11 cellular contexts compared by ENCODE assay signal in the genomic region with DNA sequence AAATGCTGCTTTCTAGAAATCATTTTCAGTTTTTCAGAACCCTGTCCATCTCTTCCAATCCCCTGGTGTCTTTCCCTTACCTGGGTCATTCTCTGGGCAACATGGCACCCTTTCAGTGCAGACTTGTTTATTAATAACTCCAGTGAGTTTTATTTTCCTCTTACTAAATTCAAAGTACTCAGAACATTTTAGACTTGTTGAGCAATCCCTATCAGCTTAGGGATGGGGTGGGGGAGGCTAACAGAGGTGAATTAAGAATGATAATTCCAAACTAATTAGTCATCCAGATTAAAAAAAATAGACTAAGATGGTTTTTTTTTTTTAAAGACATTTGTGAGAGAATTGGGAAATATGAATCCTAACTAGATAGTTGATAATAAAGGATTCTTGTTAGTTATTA. TPM values are rescaled to one million over a fixed set of nuclear protein-coding genes. Genes with fewer than 3 reads are reported as not detected.
DNase-seq lines count a peak whose midpoint lies in the region; ATAC-seq and TF ChIP-seq lines count a peak whose summit lies in the region.
"Had no signal": no experiment of that assay in that cellular context is flagged by ENCODE, and none has a peak within 500 bp of the region (broad histone marks: within the 10 kb centered on the region; RNA-seq: fewer than 3 reads in every experiment).

No MANE protein-coding gene starts in this region.

- BruUV-seq in PC-9 (replicated peaks; lab: Mats Ljungman, UMichigan), result no TSS peak

- H3K4me3 Mint-ChIP-seq in mesothelial cell of epicardium, result no peak overlapping the region
- H3K4me3 Mint-ChIP-seq: T-helper 1 cell treated with Interleukin-12 subunit alpha and Interleukin-12 subunit beta and Interleukin-4 antibody, amounts not matched to agents 30 μg/mL and 1 μg/mL, for 36 hours had no signal

- CTCF ChIA-PET in PC-9 (lab: Charles Lee), result interaction anchor here (0.5 to 0.6 kb wide), 2 partner anchors 90 to 1265 kb away, joined by 3 read pairs; no protein-coding TSS in a partner anchor

- no peaks in the 10 kb centered on the region for H3K27me3 ChIP-seq in PC-9 (ENCODE audit: insufficient read depth, low read depth)

- H2AFZ ChIP-seq in PC-9, result no peak overlapping the region

- H3K9me2 ChIP-seq in PC-9 (ENCODE audit: insufficient read depth), result no peaks in the 10 kb centered on the region

- POLR2A ChIA-PET in PC-9 (lab: Charles Lee; ENCODE audit: unreplicated experiment), result interaction anchor here (0.5 to 2.8 kb wide), 6 partner anchors 11 to 160 kb away, joined by 3 to 28 read pairs (median 3); a partner anchor contains a TSS

- H4K20me1 ChIP-seq in PC-9 (ENCODE audit: insufficient read depth), result peaks cover 94% of the 10 kb centered on the region

- H3K9me3 ChIP-seq in PC-9 (ENCODE audit: insufficient read depth, low read depth), result no peaks in the 10 kb centered on the region

- H3K36me3 Mint-ChIP-seq in mesothelial cell of epicardium, result peaks cover 15% of the 10 kb centered on the region

- H3K4me1 ChIP-seq in PC-9 (replicated peaks; ENCODE audit: insufficient read depth) (peaks cover 76% of the 10 kb centered on the region), urinary bladder (ENCODE audit: insufficient read depth) (no peaks in the 10 kb centered on the region)

- H3K27ac ChIP-seq in PC-9, result peak overlapping the region; percentile 76
- H3K27ac ChIP-seq in urinary bladder (ENCODE audit: low read depth), result peak overlapping the region; percentile 68

- no peak for ATAC-seq in HG02678 (IDR thresholded peaks at IDR 0.05; ENCODE audit: unreplicated experiment)
- ATAC-seq in HG02759 (IDR thresholded peaks at IDR 0.05; ENCODE audit: unreplicated experiment), result no peak
- ATAC-seq in HG03460 (IDR thresholded peaks at IDR 0.05; ENCODE audit: unreplicated experiment), result no peak

- H3K27me3 Mint-ChIP-seq in mesothelial cell of epicardium (ENCODE audit: low read depth), result no peaks in the 10 kb centered on the region

- H3K36me3 ChIP-seq in PC-9 (ENCODE audit: low read depth) (peaks cover 66% of the 10 kb centered on the region), urinary bladder (ENCODE audit: insufficient read depth) (no peaks in the 10 kb centered on the region)

- H3K4me3 ChIP-seq in PC-9 (peak overlapping the region; percentile 16; the same call in 1 of the 2 replicates), urinary bladder (ENCODE audit: low read depth, low read length) (no peak overlapping the region)

- intact Hi-C loops in PC-9 (cut with micrococcal nuclease; ENCODE audit: unreplicated experiment), result loop anchor here (1.0 kb wide), 1 partner anchor 11 kb away; a partner anchor contains a TSS

- peak overlapping the region; percentile 68 for H3K27ac Mint-ChIP-seq in mesothelial cell of epicardium
- H3K27ac Mint-ChIP-seq: T-helper 1 cell treated with Interleukin-12 subunit alpha and Interleukin-12 subunit beta and Interleukin-4 antibody, amounts not matched to agents 30 μg/mL and 1 μg/mL, for 36 hours had no signal

- DNase-seq in PC-9 (peak in 1 of 2 experiments; percentile 81), dermis blood vessel endothelial cell (peak; percentile 41), mesothelial cell of epicardium (ENCODE audit: low spot score in 2 of 2, unreplicated experiment in 2 of 2) (no peak), NCI-H526 (lab: John Stamatoyannopoulos, UW) (no peak)
- DNase-seq: central memory CD4-positive, alpha-beta T cell; midbrain had no signal

- H3K4me2 ChIP-seq in PC-9, result peak overlapping the region; percentile 85

- H3K4me1 Mint-ChIP-seq in mesothelial cell of epicardium, result peaks cover 45% of the 10 kb centered on the region

- peaks cover 100% of the 10 kb centered on the region for H3K79me2 ChIP-seq in PC-9 (ENCODE audit: low read depth)

- TF ChIP-seq CTCF in PC-9 (conservative IDR thresholded peaks at IDR 0.05), result no peak
- no peak for TF ChIP-seq CTCF in mesothelial cell of epicardium (IDR thresholded peaks at IDR 0.05; ENCODE audit: unreplicated experiment)

- peaks cover 97% of the 10 kb centered on the region for H3F3A ChIP-seq in PC-9 (ENCODE audit: insufficient read depth, low read depth)

- H3K9me3 Mint-ChIP-seq in mesothelial cell of epicardium, result no peaks in the 10 kb centered on the region
- H3K9me3 Mint-ChIP-seq: T-helper 1 cell treated with Interleukin-12 subunit alpha and Interleukin-12 subunit beta and Interleukin-4 antibody, amounts not matched to agents 30 μg/mL and 1 μg/mL, for 36 hours had no signal

RNA-seq across cellular contexts. Expression of a gene that starts 10.7 kb away (rescaled TPM):
- total RNA-seq in PC-9 (2021), result 468 and 642 TPM in 2 replicates
- total RNA-seq in dermis blood vessel endothelial cell, result 3.2 and 10.7 TPM in 2 replicates
- total RNA-seq in mesothelial cell of epicardium, result 107 to 116 TPM (median 108 TPM) in 3 replicates
- 12.1 TPM for total RNA-seq in urinary bladder
- 8.5 TPM for polyA plus RNA-seq in urinary bladder

RNA-seq across cellular contexts. Expression of a gene that starts 49.9 kb away (rescaled TPM):
- total RNA-seq in PC-9 (2021) (not detected in 2 replicates), dermis blood vessel endothelial cell (0.17 TPM in 1 of 2 replicates, not detected in the other), mesothelial cell of epicardium (not detected in 3 replicates), urinary bladder (not detected)
- polyA plus RNA-seq in urinary bladder, result 0.13 TPM
